Comparison of ENCODE assay signal across 1 cellular context in the genomic region with DNA sequence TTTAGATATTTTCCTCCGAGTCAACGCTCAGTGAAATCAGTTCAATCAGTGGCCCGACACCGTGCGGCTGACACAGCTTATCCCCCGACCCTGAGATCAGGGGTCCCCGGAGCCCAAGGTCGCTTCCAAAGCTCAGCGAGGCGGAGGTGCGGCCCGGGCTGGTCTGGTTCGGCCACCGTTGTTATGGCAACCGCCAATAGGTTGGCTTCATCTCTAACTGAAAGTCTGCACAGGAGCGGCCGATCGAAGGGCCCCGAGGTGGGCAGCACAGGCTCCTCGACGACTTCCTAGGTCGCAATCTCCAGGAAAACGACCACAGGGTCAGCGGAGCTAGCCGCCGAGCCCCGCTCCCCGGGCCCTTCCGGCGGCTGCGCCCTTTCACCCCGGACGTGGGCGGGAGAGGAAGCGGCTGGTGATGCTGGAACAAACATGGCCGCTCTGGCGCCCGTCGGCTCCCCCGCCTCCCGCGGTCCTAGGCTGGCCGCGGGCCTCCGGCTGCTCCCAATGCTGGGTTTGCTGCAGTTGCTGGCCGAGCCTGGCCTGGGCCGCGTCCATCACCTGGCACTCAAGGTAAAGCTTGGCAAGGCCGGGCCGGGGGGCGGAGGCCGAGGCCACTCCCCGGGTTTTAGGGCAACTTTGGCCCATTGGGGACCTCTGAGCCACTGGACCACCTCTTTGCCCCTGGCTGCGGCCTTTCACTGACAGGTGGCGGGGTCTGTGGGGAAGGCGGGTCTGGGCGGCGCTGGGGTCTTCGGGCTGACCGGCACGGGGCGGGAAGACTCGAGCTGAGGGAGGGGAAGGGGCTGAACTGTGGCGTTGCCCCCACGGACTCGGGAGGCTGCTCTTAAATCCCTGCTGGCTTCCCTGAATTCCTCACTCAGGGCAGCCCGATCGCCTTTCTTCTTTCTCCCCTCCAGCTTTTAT.
TF ChIP-seq lines count a peak whose summit lies in the region.

Gene GPR107 (plus strand): TSS at position 403 of the 924 bp plus-strand sequence. CDS start 27 bp downstream, at position 430.

TF ChIP-seq in HepG2, 621 proteins besides CTCF, POLR2A, EP300 and RAD21 (continued from another document and continues in another):
- TF ChIP-seq, protein P1, sequence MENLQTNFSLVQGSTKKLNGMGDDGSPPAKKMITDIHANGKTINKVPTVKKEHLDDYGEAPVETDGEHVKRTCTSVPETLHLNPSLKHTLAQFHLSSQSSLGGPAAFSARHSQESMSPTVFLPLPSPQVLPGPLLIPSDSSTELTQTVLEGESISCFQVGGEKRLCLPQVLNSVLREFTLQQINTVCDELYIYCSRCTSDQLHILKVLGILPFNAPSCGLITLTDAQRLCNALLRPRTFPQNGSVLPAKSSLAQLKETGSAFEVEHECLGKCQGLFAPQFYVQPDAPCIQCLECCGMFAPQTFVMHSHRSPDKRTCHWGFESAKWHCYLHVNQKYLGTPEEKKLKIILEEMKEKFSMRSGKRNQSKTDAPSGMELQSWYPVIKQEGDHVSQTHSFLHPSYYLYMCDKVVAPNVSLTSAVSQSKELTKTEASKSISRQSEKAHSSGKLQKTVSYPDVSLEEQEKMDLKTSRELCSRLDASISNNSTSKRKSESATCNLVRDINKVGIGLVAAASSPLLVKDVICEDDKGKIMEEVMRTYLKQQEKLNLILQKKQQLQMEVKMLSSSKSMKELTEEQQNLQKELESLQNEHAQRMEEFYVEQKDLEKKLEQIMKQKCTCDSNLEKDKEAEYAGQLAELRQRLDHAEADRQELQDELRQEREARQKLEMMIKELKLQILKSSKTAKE (CRISPR knock-in tag; IDR thresholded peaks at IDR 0.05; ENCODE audit: borderline replicate concordance) = no peak
- no peak for TF ChIP-seq ZFP1 (CRISPR knock-in tag; IDR thresholded peaks at IDR 0.05)
- TF ChIP-seq, protein P2, sequence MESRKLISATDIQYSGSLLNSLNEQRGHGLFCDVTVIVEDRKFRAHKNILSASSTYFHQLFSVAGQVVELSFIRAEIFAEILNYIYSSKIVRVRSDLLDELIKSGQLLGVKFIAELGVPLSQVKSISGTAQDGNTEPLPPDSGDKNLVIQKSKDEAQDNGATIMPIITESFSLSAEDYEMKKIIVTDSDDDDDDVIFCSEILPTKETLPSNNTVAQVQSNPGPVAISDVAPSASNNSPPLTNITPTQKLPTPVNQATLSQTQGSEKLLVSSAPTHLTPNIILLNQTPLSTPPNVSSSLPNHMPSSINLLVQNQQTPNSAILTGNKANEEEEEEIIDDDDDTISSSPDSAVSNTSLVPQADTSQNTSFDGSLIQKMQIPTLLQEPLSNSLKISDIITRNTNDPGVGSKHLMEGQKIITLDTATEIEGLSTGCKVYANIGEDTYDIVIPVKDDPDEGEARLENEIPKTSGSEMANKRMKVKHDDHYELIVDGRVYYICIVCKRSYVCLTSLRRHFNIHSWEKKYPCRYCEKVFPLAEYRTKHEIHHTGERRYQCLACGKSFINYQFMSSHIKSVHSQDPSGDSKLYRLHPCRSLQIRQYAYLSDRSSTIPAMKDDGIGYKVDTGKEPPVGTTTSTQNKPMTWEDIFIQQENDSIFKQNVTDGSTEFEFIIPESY (CRISPR knock-in tag; IDR thresholded peaks at IDR 0.05) = no peak
- TF ChIP-seq EHMT2 (IDR thresholded peaks at IDR 0.05; ENCODE audit: borderline replicate concordance, low read depth, low read length) = no peak
- no peak for TF ChIP-seq ZNF530 (CRISPR knock-in tag; IDR thresholded peaks at IDR 0.05; ENCODE audit: low read depth)
- peak; percentile 91 for TF ChIP-seq KDM5B (CRISPR knock-in tag; IDR thresholded peaks at IDR 0.05; ENCODE audit: borderline replicate concordance)
- peak; percentile 44; the same call in 1 of the 2 replicates for TF ChIP-seq SRY (CRISPR knock-in tag; IDR thresholded peaks at IDR 0.05)
- TF ChIP-seq ZEB1 (IDR thresholded peaks at IDR 0.05; ENCODE audit: insufficient replicate concordance, low read depth) = no peak
- TF ChIP-seq FOXA1 (IDR thresholded peaks at IDR 0.05) = no peak
- no peak for TF ChIP-seq FOXA1 (CRISPR knock-in tag; IDR thresholded peaks at IDR 0.05)
- peak; percentile 63; the same call in 1 of the 2 replicates for TF ChIP-seq NCOR1 (IDR thresholded peaks at IDR 0.05; ENCODE audit: borderline replicate concordance, low read length)
- TF ChIP-seq ZNF7 (CRISPR knock-in tag; IDR thresholded peaks at IDR 0.05) = no peak
- TF ChIP-seq ZNF609 (CRISPR knock-in tag; IDR thresholded peaks at IDR 0.05; ENCODE audit: borderline replicate concordance) = no peak
- TF ChIP-seq ZNF564 (CRISPR knock-in tag; IDR thresholded peaks at IDR 0.05) = 0 out of 2 replicates have a peak, but pooled peaks have one; percentile 27
- TF ChIP-seq, protein P3, sequence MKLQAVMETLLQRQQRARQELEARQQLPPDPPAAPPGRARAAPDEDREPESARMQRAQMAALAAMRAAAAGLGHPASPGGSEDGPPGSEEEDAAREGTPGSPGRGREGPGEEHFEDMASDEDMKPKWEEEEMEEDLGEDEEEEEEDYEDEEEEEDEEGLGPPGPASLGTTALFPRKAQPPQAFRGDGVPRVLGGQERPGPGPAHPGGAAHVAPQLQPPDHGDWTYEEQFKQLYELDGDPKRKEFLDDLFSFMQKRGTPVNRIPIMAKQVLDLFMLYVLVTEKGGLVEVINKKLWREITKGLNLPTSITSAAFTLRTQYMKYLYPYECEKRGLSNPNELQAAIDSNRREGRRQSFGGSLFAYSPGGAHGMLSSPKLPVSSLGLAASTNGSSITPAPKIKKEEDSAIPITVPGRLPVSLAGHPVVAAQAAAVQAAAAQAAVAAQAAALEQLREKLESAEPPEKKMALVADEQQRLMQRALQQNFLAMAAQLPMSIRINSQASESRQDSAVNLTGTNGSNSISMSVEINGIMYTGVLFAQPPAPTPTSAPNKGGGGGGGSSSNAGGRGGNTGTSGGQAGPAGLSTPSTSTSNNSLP (IDR thresholded peaks at IDR 0.05; ENCODE audit: low read depth, low read length) = no peak
- TF ChIP-seq EZH2 (conservative IDR thresholded peaks at IDR 0.05; ENCODE audit: low read depth, low read length) = no peak
- no peak for TF ChIP-seq SRSF9 (IDR thresholded peaks at IDR 0.05; ENCODE audit: borderline replicate concordance, insufficient read depth, low read depth, low read length, poor library complexity, severe bottlenecking)
- TF ChIP-seq, protein P4, sequence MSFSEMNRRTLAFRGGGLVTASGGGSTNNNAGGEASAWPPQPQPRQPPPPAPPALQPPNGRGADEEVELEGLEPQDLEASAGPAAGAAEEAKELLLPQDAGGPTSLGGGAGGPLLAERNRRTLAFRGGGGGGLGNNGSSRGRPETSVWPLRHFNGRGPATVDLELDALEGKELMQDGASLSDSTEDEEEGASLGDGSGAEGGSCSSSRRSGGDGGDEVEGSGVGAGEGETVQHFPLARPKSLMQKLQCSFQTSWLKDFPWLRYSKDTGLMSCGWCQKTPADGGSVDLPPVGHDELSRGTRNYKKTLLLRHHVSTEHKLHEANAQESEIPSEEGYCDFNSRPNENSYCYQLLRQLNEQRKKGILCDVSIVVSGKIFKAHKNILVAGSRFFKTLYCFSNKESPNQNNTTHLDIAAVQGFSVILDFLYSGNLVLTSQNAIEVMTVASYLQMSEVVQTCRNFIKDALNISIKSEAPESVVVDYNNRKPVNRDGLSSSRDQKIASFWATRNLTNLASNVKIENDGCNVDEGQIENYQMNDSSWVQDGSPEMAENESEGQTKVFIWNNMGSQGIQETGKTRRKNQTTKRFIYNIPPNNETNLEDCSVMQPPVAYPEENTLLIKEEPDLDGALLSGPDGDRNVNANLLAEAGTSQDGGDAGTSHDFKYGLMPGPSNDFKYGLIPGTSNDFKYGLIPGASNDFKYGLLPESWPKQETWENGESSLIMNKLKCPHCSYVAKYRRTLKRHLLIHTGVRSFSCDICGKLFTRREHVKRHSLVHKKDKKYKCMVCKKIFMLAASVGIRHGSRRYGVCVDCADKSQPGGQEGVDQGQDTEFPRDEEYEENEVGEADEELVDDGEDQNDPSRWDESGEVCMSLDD (CRISPR knock-in tag; IDR thresholded peaks at IDR 0.05; ENCODE audit: borderline replicate concordance) = no peak
- TF ChIP-seq ZNF18 (CRISPR knock-in tag; IDR thresholded peaks at IDR 0.05; ENCODE audit: insufficient replicate concordance) = no peak
- no peak for TF ChIP-seq BCLAF1 (IDR thresholded peaks at IDR 0.05)
- TF ChIP-seq, protein P5, sequence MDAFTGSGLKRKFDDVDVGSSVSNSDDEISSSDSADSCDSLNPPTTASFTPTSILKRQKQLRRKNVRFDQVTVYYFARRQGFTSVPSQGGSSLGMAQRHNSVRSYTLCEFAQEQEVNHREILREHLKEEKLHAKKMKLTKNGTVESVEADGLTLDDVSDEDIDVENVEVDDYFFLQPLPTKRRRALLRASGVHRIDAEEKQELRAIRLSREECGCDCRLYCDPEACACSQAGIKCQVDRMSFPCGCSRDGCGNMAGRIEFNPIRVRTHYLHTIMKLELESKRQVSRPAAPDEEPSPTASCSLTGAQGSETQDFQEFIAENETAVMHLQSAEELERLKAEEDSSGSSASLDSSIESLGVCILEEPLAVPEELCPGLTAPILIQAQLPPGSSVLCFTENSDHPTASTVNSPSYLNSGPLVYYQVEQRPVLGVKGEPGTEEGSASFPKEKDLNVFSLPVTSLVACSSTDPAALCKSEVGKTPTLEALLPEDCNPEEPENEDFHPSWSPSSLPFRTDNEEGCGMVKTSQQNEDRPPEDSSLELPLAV (CRISPR knock-in tag; conservative IDR thresholded peaks at IDR 0.05; ENCODE audit: low read depth) = no peak
- no peak for TF ChIP-seq ZNF672 (CRISPR knock-in tag; IDR thresholded peaks at IDR 0.05)
- peak; percentile 57; the same call in 1 of the 2 replicates for TF ChIP-seq ZNF792 (CRISPR knock-in tag; IDR thresholded peaks at IDR 0.05)
- no peak for TF ChIP-seq MAFG (CRISPR knock-in tag; IDR thresholded peaks at IDR 0.05)
- TF ChIP-seq MTA3 (CRISPR knock-in tag; IDR thresholded peaks at IDR 0.05) = no peak
- TF ChIP-seq, protein P6, sequence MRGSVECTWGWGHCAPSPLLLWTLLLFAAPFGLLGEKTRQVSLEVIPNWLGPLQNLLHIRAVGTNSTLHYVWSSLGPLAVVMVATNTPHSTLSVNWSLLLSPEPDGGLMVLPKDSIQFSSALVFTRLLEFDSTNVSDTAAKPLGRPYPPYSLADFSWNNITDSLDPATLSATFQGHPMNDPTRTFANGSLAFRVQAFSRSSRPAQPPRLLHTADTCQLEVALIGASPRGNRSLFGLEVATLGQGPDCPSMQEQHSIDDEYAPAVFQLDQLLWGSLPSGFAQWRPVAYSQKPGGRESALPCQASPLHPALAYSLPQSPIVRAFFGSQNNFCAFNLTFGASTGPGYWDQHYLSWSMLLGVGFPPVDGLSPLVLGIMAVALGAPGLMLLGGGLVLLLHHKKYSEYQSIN (CRISPR knock-in tag; IDR thresholded peaks at IDR 0.05; ENCODE audit: borderline replicate concordance) = no peak
- TF ChIP-seq SMARCC2 (IDR thresholded peaks at IDR 0.05) = no peak
- TF ChIP-seq SMYD3 (CRISPR knock-in tag; IDR thresholded peaks at IDR 0.05) = no peak
- TF ChIP-seq STAT5B (CRISPR knock-in tag; IDR thresholded peaks at IDR 0.05) = no peak
- TF ChIP-seq REXO4 (CRISPR knock-in tag; IDR thresholded peaks at IDR 0.05; ENCODE audit: borderline replicate concordance) = no peak
